8 cellular contexts compared by ENCODE assay signal in the genomic region with DNA sequence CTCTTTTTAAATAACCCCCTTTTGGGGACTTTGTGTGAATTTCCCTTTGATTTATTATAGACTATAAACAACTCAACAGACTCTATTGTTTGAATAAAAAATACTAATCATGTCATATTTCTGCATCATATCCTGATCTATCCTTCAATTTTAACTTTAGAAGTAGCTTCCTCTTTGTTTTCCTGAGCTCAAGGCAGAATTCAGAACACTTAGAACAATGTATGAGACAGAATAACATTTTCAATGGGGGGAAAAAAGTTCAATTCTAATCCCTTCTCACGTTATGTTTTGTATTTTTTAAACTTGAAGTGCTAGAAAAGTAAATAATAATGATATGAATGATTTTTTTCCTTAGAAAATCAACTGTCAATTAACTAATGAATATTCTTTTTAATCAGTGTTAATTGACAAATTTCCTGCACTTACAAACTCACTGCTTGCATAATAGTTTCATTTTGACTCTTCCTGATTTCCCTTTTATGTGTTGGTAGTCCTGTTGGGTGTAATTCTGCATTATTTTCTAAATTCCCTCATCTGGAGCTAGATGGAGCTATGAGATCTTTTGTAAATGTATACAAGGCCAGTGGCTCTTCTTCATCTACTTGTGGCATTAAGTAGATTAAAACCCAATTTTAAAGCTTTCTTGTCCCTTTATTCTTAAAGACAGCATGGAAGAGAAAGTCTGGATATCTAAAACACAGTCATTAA.
DNase-seq lines count a peak whose midpoint lies in the region; ATAC-seq, FAIRE-seq and TF ChIP-seq lines count a peak whose summit lies in the region.

No MANE protein-coding gene starts in this region.

- no peaks in the 10 kb centered on the region for H3K27me3 ChIP-seq in gastroesophageal sphincter

- H3K36me3 ChIP-seq in gastroesophageal sphincter: no peaks in the 10 kb centered on the region

- H3K27ac ChIP-seq in RWPE1 (no peak overlapping the region), gastroesophageal sphincter (no peak overlapping the region)

- no peaks in the 10 kb centered on the region for H3K9me3 ChIP-seq in gastroesophageal sphincter

- DNase-seq in AG10803 (ENCODE audit: low read depth) (peak; percentile 69), HFF-Myc (ENCODE audit: extremely low read depth, low read depth) (peak; percentile 24), RWPE1 (ENCODE audit: low spot score) (peak; percentile 12), frontal cortex (ENCODE audit: low spot score in 2 of 2) (peak; percentile 4 to 10), stromal cell of bone marrow (ENCODE audit: low read depth) (peak; percentile 33)
- no peak for DNase-seq in stimulated activated CD8-positive, alpha-beta memory T cell treated with anti-CD3 and anti-CD28 coated beads, Interleukin-4, amount 100 ng/mL, for 48 hours

- H3K4me3 ChIP-seq in AG10803 (ENCODE audit: low read length): no peak overlapping the region
- no peak overlapping the region for H3K4me3 ChIP-seq in HFF-Myc (replicated peaks; ENCODE audit: low read depth, low read length)
- H3K4me3 ChIP-seq in gastroesophageal sphincter: no peak overlapping the region

- TF ChIP-seq POLR2A in gastroesophageal sphincter (IDR thresholded peaks at IDR 0.05): no peak

- POLR2A ChIA-PET in RWPE1 (lab: Yijun Ruan, JAX; ENCODE audit: low non-redundant PET): no interaction called here

- no peak for ATAC-seq in gastroesophageal sphincter
- no peak for ATAC-seq in HG03196 (IDR thresholded peaks at IDR 0.05; ENCODE audit: unreplicated experiment)

- CTCF ChIA-PET in RWPE1 (lab: Yijun Ruan, JAX): interaction anchor here (0.6 to 1.1 kb wide), 7 partner anchors 18 to 1055 kb away, joined by 3 to 10 read pairs (median 3); no protein-coding TSS in a partner anchor

- peaks cover 12 to 34% (median 13%) of the 10 kb centered on the region in 3 donors for H3K4me1 ChIP-seq in gastroesophageal sphincter

- WGBS in gastroesophageal sphincter (ENCODE audit: low coverage in 1 of 2), 2 donors: 70 to 77% methylated on average over 1 of the region's 1 CpG

- TF ChIP-seq CTCF in AG10803 (conservative IDR thresholded peaks at IDR 0.05; ENCODE audit: low read length): peak; percentile 61
- TF ChIP-seq CTCF in HFF-Myc (IDR thresholded peaks at IDR 0.05; ENCODE audit: low read depth, low read length, missing control alignments): peak; percentile 19
- TF ChIP-seq CTCF in RWPE1 (conservative IDR thresholded peaks at IDR 0.05; ENCODE audit: low read depth): no peak
- peak in 2 of 4 experiments; percentile 35 to 48 for TF ChIP-seq CTCF in gastroesophageal sphincter (IDR thresholded peaks at IDR 0.05)

- no peak for TF ChIP-seq EP300 in gastroesophageal sphincter (IDR thresholded peaks at IDR 0.05)

- peak; percentile 90 for FAIRE-seq in frontal cortex (lab: Jason Lieb, UNC)
